Comparison of ENCODE assay signal across 24 cellular contexts in genomic region chr4:4942658-4943057, GRCh38.
"Had no signal": no experiment of that assay in that cellular context is flagged by ENCODE, and none has a peak within 500 bp of the region (broad histone marks: within the 10 kb centered on the region; RNA-seq: fewer than 3 reads in every experiment).

No MANE protein-coding gene starts in this region.

- H3K4me3 ChIP-seq: heart right ventricle, left ventricle myocardium inferior, lung, mucosa of descending colon, stomach, suprapubic skin, tibial nerve had no signal

- H3K27ac Mint-ChIP-seq: activated T-helper 1 cell treated with anti-CD3 and anti-CD28 coated beads, Interleukin-12 subunit alpha, Interleukin-12 subunit beta, Interleukin-2, Interleukin-4 antibody, amounts not matched to agents 30 ng/mL and 10 ng/mL and 1 ng/mL, durations not matched to agents 14 hours and 24 hours and 36 hours; stimulated activated naive B cell treated with anti-CD40 and anti-IgM and Interleukin-4, amounts not matched to agents 10 μg/mL and 1 μg/mL and 100 μg/mL, for 72 hours; T-helper 2 cell treated with Interferon-gamma antibody and Interleukin-4, amounts not matched to agents 5 μg/mL and 100 μg/mL, for 36 hours had no signal

- H3K4me1 ChIP-seq: foreskin keratinocyte, left ventricle myocardium inferior, stomach had no signal

- H3K27ac ChIP-seq: foreskin keratinocyte, heart right ventricle, left ventricle myocardium inferior, stomach, suprapubic skin, tibial nerve had no signal

- H3K27me3 ChIP-seq: foreskin keratinocyte, stomach, tibial nerve had no signal

- H3K36me3 ChIP-seq: heart right ventricle, left ventricle myocardium inferior, stomach, suprapubic skin, tibial nerve had no signal

- H3K4me3 Mint-ChIP-seq: activated T-helper 1 cell treated with anti-CD3 and anti-CD28 coated beads, Interleukin-12 subunit alpha, Interleukin-12 subunit beta, Interleukin-2, Interleukin-4 antibody, amounts not matched to agents 30 ng/mL and 10 ng/mL and 1 ng/mL, durations not matched to agents 14 hours and 24 hours and 36 hours; neural crest cell; stimulated activated naive B cell treated with anti-CD40 and anti-IgM and Interleukin-4, amounts not matched to agents 10 μg/mL and 1 μg/mL and 100 μg/mL, for 72 hours; T-helper 2 cell treated with Interferon-gamma antibody and Interleukin-4, amounts not matched to agents 5 μg/mL and 100 μg/mL, for 36 hours had no signal

- DNase-seq: activated CD4-positive, alpha-beta T cell treated with anti-CD3 and anti-CD28 coated beads for 48 hours; activated CD4-positive, alpha-beta T cell treated with anti-CD3 and anti-CD28 coated beads, Interleukin-2, amount 50 U/mL, for 48 hours; activated CD8-positive, alpha-beta memory T cell treated with anti-CD3 and anti-CD28 coated beads for 24 hours; activated effector memory CD4-positive, alpha-beta T cell treated with anti-CD3 and anti-CD28 coated beads, Interleukin-2, amount 50 U/mL, for 16 hours; activated naive CD4-positive, alpha-beta T cell treated with anti-CD3 and anti-CD28 coated beads, Interleukin-2, amount 50 U/mL, for 16 hours; amniotic stem cell; caudate nucleus; foreskin keratinocyte; heart right ventricle; left ventricle myocardium inferior; mucosa of descending colon; occipital lobe; right cardiac atrium; stimulated activated CD4-positive, alpha-beta T cell treated with anti-CD3 and anti-CD28 coated beads, Interleukin-15, amount 100 ng/mL, for 24 hours; stimulated activated CD4-positive, alpha-beta T cell treated with anti-CD3 and anti-CD28 coated beads, Interleukin-2, amount 100 ng/mL, for 24 hours; stimulated activated naive B cell treated with anti-CD40 and anti-IgM and Interleukin-4, amounts not matched to agents 10 μg/mL and 1 μg/mL and 100 μg/mL, for 72 hours; stomach; T-cell had no signal

- H3K9me3 Mint-ChIP-seq: activated T-helper 1 cell treated with anti-CD3 and anti-CD28 coated beads, Interleukin-12 subunit alpha, Interleukin-12 subunit beta, Interleukin-2, Interleukin-4 antibody, amounts not matched to agents 30 ng/mL and 10 ng/mL and 1 ng/mL, durations not matched to agents 14 hours and 24 hours and 36 hours; neural crest cell; T-cell; T-helper 2 cell treated with Interferon-gamma antibody and Interleukin-4, amounts not matched to agents 5 μg/mL and 100 μg/mL, for 36 hours had no signal

- H3K9me3 ChIP-seq: heart right ventricle, left ventricle myocardium inferior, mucosa of descending colon, stomach, suprapubic skin, tibial nerve had no signal

- H3K36me3 Mint-ChIP-seq: T-cell had no signal

- ATAC-seq: foreskin keratinocyte; heart right ventricle; mucosa of descending colon; right cardiac atrium; stimulated activated naive B cell treated with anti-CD40 and anti-IgM and Interleukin-4, amounts not matched to agents 10 μg/mL and 1 μg/mL and 100 μg/mL, for 72 hours; T-cell had no signal
